In genomic region chr10:75646931-75647330, GRCh38 we compare ENCODE assay signal across 19 cellular contexts.
"Had no signal": no experiment of that assay in that cellular context is flagged by ENCODE, and none has a peak within 500 bp of the region (broad histone marks: within the 10 kb centered on the region; RNA-seq: fewer than 3 reads in every experiment).

No MANE protein-coding gene starts in this region.

- H3K4me1 ChIP-seq: SJCRH30 had no signal

- H3K4me3 ChIP-seq: SJCRH30 had no signal

- H3K27ac ChIP-seq: RWPE1, SJCRH30 had no signal

- H3K36me3 ChIP-seq: SJCRH30 had no signal

- H3K9me3 ChIP-seq: SJCRH30 had no signal

- DNase-seq: KBM-7, MV-4-11, NCI-H1048, NCI-H1105, NCI-H1417, NCI-H1436 treated with DMSO at 0.1 percent for 48 hours, NCI-H1694, NCI-H187 treated with DMSO at 0.1 percent for 48 hours, NCI-H2029 treated with DMSO at 0.1 percent for 48 hours, NCI-H2171 treated with DMSO at 0.1 percent for 48 hours, NCI-H345, NCI-H510A, NCI-H524 treated with DMSO at 0.1 percent for 48 hours, NCI-H69, NCI-H774, PC-3, SHP77 treated with DMSO at 0.1 percent for 48 hours, SJCRH30 had no signal
